22 cellular contexts compared by ENCODE assay signal in the genomic region with DNA sequence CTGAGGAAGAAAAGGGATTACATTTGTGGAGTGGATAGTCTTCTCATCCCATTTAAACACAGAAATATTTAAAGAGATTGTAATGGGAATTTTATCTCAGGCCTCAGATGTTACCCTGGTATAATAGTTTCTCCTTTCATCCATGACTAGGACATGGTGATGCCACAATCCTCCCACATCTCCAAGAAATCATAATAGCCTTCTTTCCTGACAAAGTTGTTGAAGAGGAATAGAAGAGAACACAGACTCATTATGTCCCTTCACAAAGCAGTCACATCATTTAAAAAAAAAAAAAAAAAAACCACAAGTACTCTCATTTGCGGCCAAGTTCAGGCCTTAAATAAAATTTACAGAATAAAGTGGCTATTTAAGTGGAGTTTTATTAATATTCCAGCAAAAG.
DNase-seq lines count a peak whose midpoint lies in the region; ATAC-seq and TF ChIP-seq lines count a peak whose summit lies in the region.
"Had no signal": no experiment of that assay in that cellular context is flagged by ENCODE, and none has a peak within 500 bp of the region (broad histone marks: within the 10 kb centered on the region; RNA-seq: fewer than 3 reads in every experiment).

No MANE protein-coding gene starts in this region.

- H3K27ac ChIP-seq in ascending aorta (peak overlapping the region; percentile 74), substantia nigra (ENCODE audit: low read depth, low read length, poor library complexity, severe bottlenecking) (peak overlapping the region; percentile 50)
- H3K27ac ChIP-seq: A549; BLaER1 treated with 17β-estradiol and CSF1 and Interleukin-3, amounts not matched to agents 10 nM and 100 nM had no signal

- H3K4me1 ChIP-seq in ascending aorta: peaks cover 3 to 26% of the 10 kb centered on the region in 2 donors
- H3K4me1 ChIP-seq: A549 had no signal

- DNase-seq in DMS79 treated with DMSO at 0.1 percent for 48 hours (lab: John Stamatoyannopoulos, UW) (peak; percentile 56), ascending aorta (ENCODE audit: low spot score in 2 of 2) (no peak), globus pallidus (ENCODE audit: low spot score) (peak; percentile 37), substantia nigra (lab: John Stamatoyannopoulos, UW) (no peak), activated T-cell treated with anti-CD3 and anti-CD28 coated beads for 4 hours (no peak), DMS114 treated with DMSO at 0.1 percent for 48 hours (lab: John Stamatoyannopoulos, UW; ENCODE audit: unreplicated experiment) (no peak)
- DNase-seq: CD8-positive, alpha-beta memory T cell; GF-D8; IMR-90; Karpas-422; NCI-H1092; NCI-H146; NCI-H345; NCI-H526 treated with DMSO at 0.1 percent for 48 hours; OCI-M1; RPMI8226; SIG-M5 had no signal

- ATAC-seq in HG02678 (IDR thresholded peaks at IDR 0.05; ENCODE audit: unreplicated experiment): no peak
- no peak for ATAC-seq in activated T-helper 17 cell treated with anti-CD3 and anti-CD28 coated beads, Interleukin-2, amount 50 U/mL, for 72 hours (replicated peaks)

- no peaks in the 10 kb centered on the region for H3K36me3 ChIP-seq in ascending aorta
- H3K36me3 ChIP-seq: BLaER1 treated with 17β-estradiol and CSF1 and Interleukin-3, amounts not matched to agents 10 nM and 100 nM; MG63 had no signal

- no peaks in the 10 kb centered on the region for H3K9me3 ChIP-seq in ascending aorta
- H3K9me3 ChIP-seq: A549; BLaER1 treated with 17β-estradiol and CSF1 and Interleukin-3, amounts not matched to agents 10 nM and 100 nM; MG63 had no signal

- no peak for TF ChIP-seq CTCF in ascending aorta (IDR thresholded peaks at IDR 0.05)

- H3K4me3 ChIP-seq in ascending aorta: peak overlapping the region in 1 of 2 donors; percentile 18
- H3K4me3 ChIP-seq: A549; BLaER1 treated with 17β-estradiol and CSF1 and Interleukin-3, amounts not matched to agents 10 nM and 100 nM; MG63 had no signal

- H3K4me3 Mint-ChIP-seq in activated T-helper 17 cell treated with anti-CD3 and anti-CD28 coated beads, Interleukin-2, amount 50 U/mL, for 72 hours: no peak overlapping the region
- H3K4me3 Mint-ChIP-seq: CD8-positive, alpha-beta memory T cell had no signal

- H3K9me3 Mint-ChIP-seq in activated T-helper 17 cell treated with anti-CD3 and anti-CD28 coated beads, Interleukin-2, amount 50 U/mL, for 72 hours: no peaks in the 10 kb centered on the region

- intact Hi-C loops in ascending aorta (cut with DNase I): no loop called here

- H3K27me3 Mint-ChIP-seq in activated T-helper 17 cell treated with anti-CD3 and anti-CD28 coated beads, Interleukin-2, amount 50 U/mL, for 72 hours: no peaks in the 10 kb centered on the region
- H3K27me3 Mint-ChIP-seq: CD8-positive, alpha-beta memory T cell had no signal

- H3K4me1 Mint-ChIP-seq in activated T-helper 17 cell treated with anti-CD3 and anti-CD28 coated beads, Interleukin-2, amount 50 U/mL, for 72 hours: no peaks in the 10 kb centered on the region
- H3K4me1 Mint-ChIP-seq: CD8-positive, alpha-beta memory T cell had no signal

- no peaks in the 10 kb centered on the region for H3K27me3 ChIP-seq in ascending aorta
- H3K27me3 ChIP-seq: BLaER1 treated with 17β-estradiol and CSF1 and Interleukin-3, amounts not matched to agents 10 nM and 100 nM had no signal

- H3K36me3 Mint-ChIP-seq in activated T-helper 17 cell treated with anti-CD3 and anti-CD28 coated beads, Interleukin-2, amount 50 U/mL, for 72 hours (ENCODE audit: low read depth): no peaks in the 10 kb centered on the region
- H3K36me3 Mint-ChIP-seq: CD8-positive, alpha-beta memory T cell had no signal

- H3K27ac Mint-ChIP-seq in activated T-helper 17 cell treated with anti-CD3 and anti-CD28 coated beads, Interleukin-2, amount 50 U/mL, for 72 hours: no peak overlapping the region
- H3K27ac Mint-ChIP-seq: CD8-positive, alpha-beta memory T cell had no signal

Comparison
In these comparisons a context has a peak if more than half of its experiments do, and no peak if none do; other contexts are left out.
1. DNase-seq: peak in DMS79 treated with DMSO at 0.1 percent for 48 hours (single experiment) and globus pallidus (single experiment); none in ascending aorta (0 of 2), substantia nigra (0 of 49), activated T-cell treated with anti-CD3 and anti-CD28 coated beads for 4 hours (single experiment) and DMS114 treated with DMSO at 0.1 percent for 48 hours (single experiment).